Comparison of ENCODE assay signal across 12 cellular contexts in the genomic region with DNA sequence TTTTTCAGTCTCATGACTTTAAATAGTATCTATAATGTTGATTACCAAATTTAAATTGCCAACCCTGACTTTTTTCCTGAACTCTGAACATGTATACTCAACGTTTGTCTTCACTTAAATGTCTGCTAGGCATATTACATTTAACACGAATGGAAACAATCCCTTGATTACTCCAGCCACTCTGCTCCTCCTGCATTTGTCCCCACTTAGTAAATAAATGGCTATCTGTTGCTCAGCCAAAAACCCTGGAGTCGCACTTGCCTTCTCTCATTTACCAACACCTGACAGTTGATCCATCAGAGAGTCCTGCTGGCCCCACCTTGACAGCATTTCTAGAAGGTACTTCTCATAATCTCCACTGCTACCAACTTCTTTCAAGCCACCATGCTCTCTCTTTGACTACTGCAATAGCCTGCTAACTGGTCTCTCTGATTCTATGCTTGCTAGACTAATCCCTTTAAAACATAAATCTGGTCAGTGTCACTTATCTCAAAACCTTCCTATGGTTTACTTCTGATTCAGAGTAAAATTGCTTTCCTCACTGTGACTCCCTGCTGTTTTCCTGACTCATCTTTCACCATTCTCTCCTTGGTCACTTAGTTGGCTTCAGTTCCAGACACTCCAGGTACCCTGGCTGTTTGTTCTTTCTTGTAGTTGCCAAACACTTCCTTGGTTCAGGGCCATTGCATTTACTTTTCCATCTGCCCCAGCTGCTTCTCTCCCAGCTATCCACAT. TPM values are rescaled to one million over a fixed set of nuclear protein-coding genes. Genes with fewer than 3 reads are reported as not detected.
A peak's percentile ranks its signal among the peaks of the same experiment; 100 is the strongest.
DNase-seq lines count a peak whose midpoint lies in the region; ATAC-seq, FAIRE-seq and TF ChIP-seq lines count a peak whose summit lies in the region.
"Had no signal": no experiment of that assay in that cellular context is flagged by ENCODE, and none has a peak within 500 bp of the region (broad histone marks: within the 10 kb centered on the region; RNA-seq: fewer than 3 reads in every experiment).

No MANE protein-coding gene starts in this region.

- DNase-seq in AG10803 (ENCODE audit: low read depth) (peak; percentile 2), HTR-8/SVneo (ENCODE audit: insufficient read length, low spot score) (no peak), left lobe of liver (ENCODE audit: low spot score) (peak; percentile 53), NCI-H345 treated with DMSO at 0.1 percent for 48 hours (lab: John Stamatoyannopoulos, UW; ENCODE audit: unreplicated experiment) (no peak), sciatic nerve (ENCODE audit: low spot score) (no peak), NK-92 (lab: John Stamatoyannopoulos, UW; ENCODE audit: unreplicated experiment) (no peak)
- no peak for DNase-seq in stimulated activated CD4-positive, alpha-beta T cell treated with anti-CD3 and anti-CD28 coated beads, Interleukin-12 subunit alpha, Interleukin-12 subunit beta, amount 100 ng/mL, for 4 hours
- DNase-seq: activated T-cell treated with anti-CD3 and anti-CD28 coated beads, Interleukin-2, amount 50 U/mL, for 1 hour; NCI-H1105; stimulated activated CD4-positive, alpha-beta T cell treated with anti-CD3 and anti-CD28 coated beads, Interleukin-1b, Interleukin-23, amount 100 ng/mL, for 48 hours had no signal

- no peak overlapping the region for H3K4me3 ChIP-seq in AG10803 (ENCODE audit: low read length)

- FAIRE-seq in HTR-8/SVneo (lab: Jason Lieb, UNC): peak; percentile 46
- FAIRE-seq: islet of Langerhans had no signal

- no peak for TF ChIP-seq CTCF in AG10803 (conservative IDR thresholded peaks at IDR 0.05; ENCODE audit: low read length)

- intact Hi-C loops in sciatic nerve (cut with DNase I): no loop called here

- ATAC-seq in SK-N-SH treated with all-trans-retinoic acid at 6 μM for 48 hours (peak; percentile 56), left lobe of liver (peak; percentile 90), sciatic nerve (no peak)

TF ChIP-seq in SK-N-SH treated with all-trans-retinoic acid at 6 μM for 48 hours, 23 proteins besides CTCF, POLR2A, EP300 and RAD21:
- TF ChIP-seq ZNF565 (CRISPR knock-in tag; conservative IDR thresholded peaks at IDR 0.05; ENCODE audit: low read depth) (no peak), GLIS3 (CRISPR knock-in tag; IDR thresholded peaks at IDR 0.05) (no peak), CSDC2 (CRISPR knock-in tag; IDR thresholded peaks at IDR 0.05) (no peak), OSR1 (CRISPR knock-in tag; IDR thresholded peaks at IDR 0.05) (no peak), CREB5 (CRISPR knock-in tag; IDR thresholded peaks at IDR 0.05; ENCODE audit: low read depth) (no peak), BACH2 (CRISPR knock-in tag; IDR thresholded peaks at IDR 0.05; ENCODE audit: borderline replicate concordance) (no peak), ZC3H10 (CRISPR knock-in tag; IDR thresholded peaks at IDR 0.05) (no peak), ZNF8 (CRISPR knock-in tag; IDR thresholded peaks at IDR 0.05) (no peak), ARNTL (CRISPR knock-in tag; IDR thresholded peaks at IDR 0.05; ENCODE audit: borderline replicate concordance, low read depth) (no peak), PATZ1 (CRISPR knock-in tag; IDR thresholded peaks at IDR 0.05; ENCODE audit: borderline replicate concordance) (no peak), SNAI2 (CRISPR knock-in tag; IDR thresholded peaks at IDR 0.05) (no peak), ZNF70 (CRISPR knock-in tag; IDR thresholded peaks at IDR 0.05) (no peak), ZFP3 (CRISPR knock-in tag; IDR thresholded peaks at IDR 0.05) (no peak), ISL1 (CRISPR knock-in tag; IDR thresholded peaks at IDR 0.05) (no peak), PPARA (CRISPR knock-in tag; IDR thresholded peaks at IDR 0.05; ENCODE audit: borderline replicate concordance) (no peak), ESRRG (CRISPR knock-in tag; IDR thresholded peaks at IDR 0.05) (no peak)
- TF ChIP-seq, protein P1, sequence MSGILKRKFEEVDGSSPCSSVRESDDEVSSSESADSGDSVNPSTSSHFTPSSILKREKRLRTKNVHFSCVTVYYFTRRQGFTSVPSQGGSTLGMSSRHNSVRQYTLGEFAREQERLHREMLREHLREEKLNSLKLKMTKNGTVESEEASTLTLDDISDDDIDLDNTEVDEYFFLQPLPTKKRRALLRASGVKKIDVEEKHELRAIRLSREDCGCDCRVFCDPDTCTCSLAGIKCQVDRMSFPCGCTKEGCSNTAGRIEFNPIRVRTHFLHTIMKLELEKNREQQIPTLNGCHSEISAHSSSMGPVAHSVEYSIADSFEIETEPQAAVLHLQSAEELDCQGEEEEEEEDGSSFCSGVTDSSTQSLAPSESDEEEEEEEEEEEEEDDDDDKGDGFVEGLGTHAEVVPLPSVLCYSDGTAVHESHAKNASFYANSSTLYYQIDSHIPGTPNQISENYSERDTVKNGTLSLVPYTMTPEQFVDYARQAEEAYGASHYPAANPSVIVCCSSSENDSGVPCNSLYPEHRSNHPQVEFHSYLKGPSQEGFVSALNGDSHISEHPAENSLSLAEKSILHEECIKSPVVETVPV (CRISPR knock-in tag; IDR thresholded peaks at IDR 0.05): no peak
- TF ChIP-seq, protein P2, sequence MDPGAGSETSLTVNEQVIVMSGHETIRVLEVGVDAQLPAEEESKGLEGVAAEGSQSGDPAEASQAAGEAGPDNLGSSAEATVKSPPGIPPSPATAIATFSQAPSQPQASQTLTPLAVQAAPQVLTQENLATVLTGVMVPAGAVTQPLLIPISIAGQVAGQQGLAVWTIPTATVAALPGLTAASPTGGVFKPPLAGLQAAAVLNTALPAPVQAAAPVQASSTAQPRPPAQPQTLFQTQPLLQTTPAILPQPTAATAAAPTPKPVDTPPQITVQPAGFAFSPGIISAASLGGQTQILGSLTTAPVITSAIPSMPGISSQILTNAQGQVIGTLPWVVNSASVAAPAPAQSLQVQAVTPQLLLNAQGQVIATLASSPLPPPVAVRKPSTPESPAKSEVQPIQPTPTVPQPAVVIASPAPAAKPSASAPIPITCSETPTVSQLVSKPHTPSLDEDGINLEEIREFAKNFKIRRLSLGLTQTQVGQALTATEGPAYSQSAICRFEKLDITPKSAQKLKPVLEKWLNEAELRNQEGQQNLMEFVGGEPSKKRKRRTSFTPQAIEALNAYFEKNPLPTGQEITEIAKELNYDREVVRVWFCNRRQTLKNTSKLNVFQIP (CRISPR knock-in tag; IDR thresholded peaks at IDR 0.05; ENCODE audit: borderline replicate concordance, low read depth): no peak

RNA-seq across cellular contexts. Expression of gene SPAG16, which starts 31.9 kb away (rescaled TPM):
- total RNA-seq in left lobe of liver (8.2 TPM), sciatic nerve (27.6 TPM)

Comparison
In these comparisons a context has a peak if more than half of its experiments do, and no peak if none do; other contexts are left out.
1. DNase-seq: peak in AG10803 (single experiment) and left lobe of liver (single experiment); none in HTR-8/SVneo (single experiment), NCI-H345 treated with DMSO at 0.1 percent for 48 hours (single experiment), sciatic nerve (single experiment), NK-92 (single experiment) and stimulated activated CD4-positive, alpha-beta T cell treated with anti-CD3 and anti-CD28 coated beads, Interleukin-12 subunit alpha, Interleukin-12 subunit beta, amount 100 ng/mL, for 4 hours (single experiment).